Comparison of ENCODE assay signal across 19 cellular contexts in genomic region chr4:80407246-80407645, GRCh38.
A peak's percentile ranks its signal among the peaks of the same experiment; 100 is the strongest.
DNase-seq lines count a peak whose midpoint lies in the region; ATAC-seq and TF ChIP-seq lines count a peak whose summit lies in the region.
"Had no signal": no experiment of that assay in that cellular context is flagged by ENCODE, and none has a peak within 500 bp of the region (broad histone marks: within the 10 kb centered on the region; RNA-seq: fewer than 3 reads in every experiment).

No MANE protein-coding gene starts in this region.

- TF ChIP-seq CTCF in BJ (IDR thresholded peaks at IDR 0.05; ENCODE audit: insufficient read depth, low read depth, low read length) = no peak

- H3K4me3 ChIP-seq in BJ (ENCODE audit: low read depth, low read length) = no peak overlapping the region
- H3K4me3 ChIP-seq: esophagus muscularis mucosa, HAP-1 had no signal

- no peaks in the 10 kb centered on the region for H3K27me3 ChIP-seq in BJ (ENCODE audit: control insufficient read depth, insufficient read depth, low read length)
- H3K27me3 ChIP-seq: esophagus muscularis mucosa had no signal

- no peak for ATAC-seq in GM19467 (IDR thresholded peaks at IDR 0.05; ENCODE audit: unreplicated experiment)
- no peak for ATAC-seq in GM21576 (IDR thresholded peaks at IDR 0.05; ENCODE audit: unreplicated experiment)
- no peak for ATAC-seq in HG03097 (IDR thresholded peaks at IDR 0.05; ENCODE audit: low FRiP score, unreplicated experiment)
- ATAC-seq: stimulated activated effector memory CD8-positive, alpha-beta T cell treated with anti-CD3 and anti-CD28 coated beads, Interleukin-12 subunit alpha, Interleukin-12 subunit beta, amount 100 ng/mL, for 72 hours had no signal

- CTCF ChIA-PET in BJ (lab: Yijun Ruan, JAX) = no interaction called here

- H3K36me3 ChIP-seq in BJ (ENCODE audit: control insufficient read depth, insufficient read depth, low read length) = no peaks in the 10 kb centered on the region
- H3K36me3 ChIP-seq: esophagus muscularis mucosa, HAP-1 had no signal

- POLR2A ChIA-PET in BJ (lab: Charles Lee) = no interaction called here

- intact Hi-C loops in posterior vena cava (cut with DNase I) = no loop called here

- DNase-seq in BJ (ENCODE audit: low read depth) (peak; percentile 55), NCI-H226 (peak; percentile 19), fibroblast of peridontal ligament (ENCODE audit: extremely low read depth) (peak; percentile 95), posterior vena cava (ENCODE audit: low spot score) (peak; percentile 83), HK-2 (ENCODE audit: unreplicated experiment) (no peak)
- DNase-seq: activated CD8-positive, alpha-beta memory T cell treated with anti-CD3 and anti-CD28 coated beads, Interleukin-2, amount 50 U/mL, for 48 hours; activated naive CD8-positive, alpha-beta T cell treated with anti-CD3 and anti-CD28 coated beads, Interleukin-2, amount 10 ng/mL, durations not matched to agents 7 days and 5 days; CD4-positive, CD25-positive, alpha-beta regulatory T cell; cortex of kidney; islet precursor cell; NCI-H1105; stimulated activated CD4-positive, alpha-beta T cell treated with anti-CD3 and anti-CD28 coated beads, Interleukin-4, amount 100 ng/mL, for 1 hour; SW 1271 had no signal
